25 cellular contexts compared by ENCODE assay signal in genomic region chr17:72575542-72576233, GRCh38.
DNase-seq lines count a peak whose midpoint lies in the region; ATAC-seq and TF ChIP-seq lines count a peak whose summit lies in the region.
"Had no signal": no experiment of that assay in that cellular context is flagged by ENCODE, and none has a peak within 500 bp of the region (broad histone marks: within the 10 kb centered on the region; RNA-seq: fewer than 3 reads in every experiment).

No MANE protein-coding gene starts in this region.

- no peaks in the 10 kb centered on the region for H3K36me3 Mint-ChIP-seq in WTC11
- no peaks in the 10 kb centered on the region for H3K36me3 Mint-ChIP-seq in mesothelial cell of epicardium
- H3K36me3 Mint-ChIP-seq: IgD-negative memory B cell; naive thymus-derived CD4-positive, alpha-beta T cell had no signal

- H3K27ac Mint-ChIP-seq in WTC11 (no peak overlapping the region; the same call in 1 of the 2 replicates), mesothelial cell of epicardium (no peak overlapping the region)
- H3K27ac Mint-ChIP-seq: IgD-negative memory B cell; naive thymus-derived CD4-positive, alpha-beta T cell; stimulated activated naive CD8-positive, alpha-beta T cell treated with anti-CD3 and anti-CD28 coated beads, Interleukin-15, amount 100 ng/mL, for 72 hours had no signal

- H3K4me1 Mint-ChIP-seq in WTC11, result peaks cover 18% of the 10 kb centered on the region
- peaks cover 39% of the 10 kb centered on the region for H3K4me1 Mint-ChIP-seq in mesothelial cell of epicardium
- H3K4me1 Mint-ChIP-seq: naive thymus-derived CD4-positive, alpha-beta T cell; stimulated activated naive CD8-positive, alpha-beta T cell treated with anti-CD3 and anti-CD28 coated beads, Interleukin-15, amount 100 ng/mL, for 72 hours had no signal

- no peak for TF ChIP-seq CTCF in WTC11 (IDR thresholded peaks at IDR 0.05)
- no peak for TF ChIP-seq CTCF in mesothelial cell of epicardium (IDR thresholded peaks at IDR 0.05; ENCODE audit: unreplicated experiment)

- DNase-seq in NCI-H510A treated with DMSO at 0.1 percent for 48 hours (lab: John Stamatoyannopoulos, UW) (peak; percentile 48), NCI-H510A (lab: John Stamatoyannopoulos, UW) (no peak), WTC11 (ENCODE audit: low spot score) (no peak), kidney tubule cell (ENCODE audit: low spot score) (peak; percentile 21), substantia nigra (lab: John Stamatoyannopoulos, UW) (peak in 4 of 49 donors; percentile 44 to 64 (median 55)), mesothelial cell of epicardium (ENCODE audit: low spot score in 2 of 2, unreplicated experiment in 2 of 2) (no peak), inferior parietal cortex (ENCODE audit: extremely low spot score) (no peak), KG1 (lab: John Stamatoyannopoulos, UW) (no peak)
- DNase-seq: 8988T; activated CD8-positive, alpha-beta memory T cell treated with anti-CD3 and anti-CD28 coated beads, Interleukin-2, amount 50 U/mL, for 48 hours; activated gamma-delta T cell treated with Interleukin-2 at 50 U/mL for 16 hours; central memory CD4-positive, alpha-beta T cell; effector CD8-positive, alpha-beta T cell; GDM1; naive thymus-derived CD4-positive, alpha-beta T cell; NCI-H187 treated with DMSO at 0.1 percent for 48 hours; NCI-H446; Right ventricle myocardium superior; small intestine; stimulated activated CD4-positive, alpha-beta T cell treated with anti-CD3 and anti-CD28 coated beads, Interleukin-4, amount 100 ng/mL, for 1 hour; stimulated activated naive CD8-positive, alpha-beta T cell treated with anti-CD3 and anti-CD28 coated beads, Interleukin-15, amount 100 ng/mL, for 72 hours; T-helper 1 cell had no signal

- peak overlapping the region; percentile 22 for H3K27ac ChIP-seq in substantia nigra (ENCODE audit: low read depth, low read length, poor library complexity, severe bottlenecking)
- H3K27ac ChIP-seq: BLaER1 treated with 17β-estradiol and CSF1 and Interleukin-3, amounts not matched to agents 10 nM and 100 nM; prostate gland had no signal

- peak; percentile 25 for ATAC-seq in WTC11
- ATAC-seq: naive thymus-derived CD4-positive, alpha-beta T cell; stimulated activated naive CD8-positive, alpha-beta T cell treated with anti-CD3 and anti-CD28 coated beads, Interleukin-15, amount 100 ng/mL, for 72 hours had no signal

- H3K4me3 Mint-ChIP-seq in WTC11, result no peak overlapping the region
- no peak overlapping the region for H3K4me3 Mint-ChIP-seq in mesothelial cell of epicardium
- H3K4me3 Mint-ChIP-seq: naive thymus-derived CD4-positive, alpha-beta T cell; stimulated activated naive CD8-positive, alpha-beta T cell treated with anti-CD3 and anti-CD28 coated beads, Interleukin-15, amount 100 ng/mL, for 72 hours had no signal

- H3K9me3 Mint-ChIP-seq in WTC11 (no peaks in the 10 kb centered on the region), mesothelial cell of epicardium (no peaks in the 10 kb centered on the region)
- H3K9me3 Mint-ChIP-seq: IgD-negative memory B cell; stimulated activated naive CD8-positive, alpha-beta T cell treated with anti-CD3 and anti-CD28 coated beads, Interleukin-15, amount 100 ng/mL, for 72 hours had no signal

- CTCF ChIA-PET in WTC11 (lab: Charles Lee), result interaction anchor here (0.6 to 1.4 kb wide), 3 partner anchors 15 to 19 kb away, joined by 3 to 6 read pairs (median 5); no protein-coding TSS in a partner anchor

- POLR2A ChIA-PET in WTC11 (lab: Charles Lee), result interaction anchor here (1.0 kb wide), 1 partner anchor 17 kb away, joined by 3 read pairs; no protein-coding TSS in a partner anchor

- H3K27me3 Mint-ChIP-seq in WTC11 (ENCODE audit: low read depth), result no peaks in the 10 kb centered on the region; the same call in 1 of the 2 replicates
- H3K27me3 Mint-ChIP-seq in mesothelial cell of epicardium (ENCODE audit: low read depth), result peaks cover 11% of the 10 kb centered on the region

TF ChIP-seq in WTC11, 78 proteins besides CTCF, POLR2A, EP300 and RAD21:
- TF ChIP-seq NFATC4 (CRISPR knock-in tag; IDR thresholded peaks at IDR 0.05), result no peak
TF ChIP-seq in WTC11: peak in this region for 0.

Comparison
In these comparisons a context has a peak if more than half of its experiments do, and no peak if none do; other contexts are left out.
1. DNase-seq: peak in NCI-H510A treated with DMSO at 0.1 percent for 48 hours (single experiment) and kidney tubule cell (single experiment); none in NCI-H510A (single experiment), WTC11 (single experiment), mesothelial cell of epicardium (0 of 2), inferior parietal cortex (single experiment) and KG1 (single experiment).